8 cellular contexts compared by ENCODE assay signal in the genomic region with DNA sequence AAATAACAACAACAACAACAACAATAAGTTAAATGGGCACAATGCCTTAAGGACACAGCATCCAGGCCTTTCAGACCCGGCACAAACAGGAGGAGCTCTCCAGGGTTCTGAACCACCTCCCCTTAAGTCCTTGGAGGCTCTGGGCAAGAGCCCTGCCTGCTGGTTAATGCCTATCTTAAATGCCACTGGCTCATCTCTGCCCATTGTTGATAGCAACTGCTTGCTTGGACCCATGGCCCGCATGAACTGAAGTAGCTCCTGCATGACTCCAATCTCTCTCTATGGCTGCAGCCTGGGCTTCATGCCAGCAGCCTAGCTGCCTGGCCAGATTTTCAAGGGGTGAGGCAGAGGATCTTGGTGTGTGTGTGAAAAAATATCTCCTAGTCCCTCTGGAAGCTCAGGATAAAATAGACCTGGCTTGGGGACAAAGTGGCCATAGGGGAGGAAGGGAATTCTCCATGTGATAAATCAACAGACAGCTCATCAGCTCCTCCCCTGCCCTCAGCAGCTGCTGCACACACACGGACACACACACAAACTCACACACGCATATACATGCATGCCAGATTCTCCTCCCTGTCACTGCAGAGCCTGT. TPM values are rescaled to one million over a fixed set of nuclear protein-coding genes. Genes with fewer than 3 reads are reported as not detected.
DNase-seq lines count a peak whose midpoint lies in the region; ATAC-seq, FAIRE-seq and TF ChIP-seq lines count a peak whose summit lies in the region.

No MANE protein-coding gene starts in this region.

- no peaks in the 10 kb centered on the region for H3K27me3 ChIP-seq in upper lobe of right lung

- no peaks in the 10 kb centered on the region for H3K9me3 Mint-ChIP-seq in stimulated activated naive CD8-positive, alpha-beta T cell treated with anti-CD3 and anti-CD28 coated beads, Interleukin-15, amount 100 ng/mL, for 72 hours
- no peaks in the 10 kb centered on the region for H3K9me3 Mint-ChIP-seq in MCF 10A (ENCODE audit: unreplicated experiment)

- BruUV-seq in MCF 10A (replicated peaks; lab: Mats Ljungman, UMichigan), result no TSS peak

- no peaks in the 10 kb centered on the region for H3K4me1 Mint-ChIP-seq in stimulated activated naive CD8-positive, alpha-beta T cell treated with anti-CD3 and anti-CD28 coated beads, Interleukin-15, amount 100 ng/mL, for 72 hours
- H3K4me1 Mint-ChIP-seq in MCF 10A (ENCODE audit: insufficient read depth, unreplicated experiment), result no peaks in the 10 kb centered on the region

- H3K4me3 ChIP-seq in upper lobe of right lung, result no peak overlapping the region

- CTCF ChIA-PET in MCF 10A (lab: Yijun Ruan, JAX), result interaction anchor here (0.8 to 3.6 kb wide), 10 partner anchors 8 to 173 kb away, joined by 3 to 27 read pairs (median 6); no protein-coding TSS in a partner anchor

- H3K9me3 ChIP-seq in upper lobe of right lung, result no peaks in the 10 kb centered on the region

- TF ChIP-seq CTCF in MCF 10A (IDR thresholded peaks at IDR 0.05; ENCODE audit: unreplicated experiment) (no peak), upper lobe of right lung (IDR thresholded peaks at IDR 0.05) (no peak)

- H3K27ac Mint-ChIP-seq in stimulated activated naive CD8-positive, alpha-beta T cell treated with anti-CD3 and anti-CD28 coated beads, Interleukin-15, amount 100 ng/mL, for 72 hours, result no peak overlapping the region
- no peak overlapping the region for H3K27ac Mint-ChIP-seq in MCF 10A (ENCODE audit: low read depth, unreplicated experiment)

- intact Hi-C loops in MCF 10A (cut with micrococcal nuclease), result no loop called here
- intact Hi-C loops in upper lobe of right lung (cut with DNase I), result no loop called here

- peak; percentile 43 for FAIRE-seq in islet of Langerhans (lab: Jason Lieb, UNC)

- H3K4me1 ChIP-seq in upper lobe of right lung, result peaks cover 10% of the 10 kb centered on the region

- H3K27me3 Mint-ChIP-seq in stimulated activated naive CD8-positive, alpha-beta T cell treated with anti-CD3 and anti-CD28 coated beads, Interleukin-15, amount 100 ng/mL, for 72 hours, result no peaks in the 10 kb centered on the region
- H3K27me3 Mint-ChIP-seq in MCF 10A (ENCODE audit: insufficient read depth, unreplicated experiment), result no peaks in the 10 kb centered on the region

- POLR2A ChIA-PET in MCF 10A (lab: Yijun Ruan, JAX), result interaction anchor here (0.6 to 1.0 kb wide), 5 partner anchors 11 to 180 kb away, joined by 3 to 4 read pairs (median 3); no protein-coding TSS in a partner anchor

- H3K4me3 Mint-ChIP-seq in stimulated activated naive CD8-positive, alpha-beta T cell treated with anti-CD3 and anti-CD28 coated beads, Interleukin-15, amount 100 ng/mL, for 72 hours, result no peak overlapping the region
- no peak overlapping the region for H3K4me3 Mint-ChIP-seq in MCF 10A (ENCODE audit: unreplicated experiment)

- no peaks in the 10 kb centered on the region for H3K36me3 Mint-ChIP-seq in MCF 10A (ENCODE audit: insufficient read depth, unreplicated experiment)

- no peak for ATAC-seq in stimulated activated naive CD8-positive, alpha-beta T cell treated with anti-CD3 and anti-CD28 coated beads, Interleukin-15, Interleukin-2, amounts not matched to agents 100 U/mL and 50 U/mL, for 24 hours
- ATAC-seq in stimulated activated naive CD8-positive, alpha-beta T cell treated with anti-CD3 and anti-CD28 coated beads, Interleukin-15, amount 100 ng/mL, for 72 hours, result no peak
- peak; percentile 73 for ATAC-seq in upper lobe of right lung

- H3K36me3 ChIP-seq in upper lobe of right lung, result no peaks in the 10 kb centered on the region

- DNase-seq in stimulated activated naive CD8-positive, alpha-beta T cell treated with anti-CD3 and anti-CD28 coated beads, Interleukin-15, Interleukin-2, amounts not matched to agents 100 U/mL and 50 U/mL, for 24 hours, result peak; percentile 15
- no peak for DNase-seq in stimulated activated naive CD8-positive, alpha-beta T cell treated with anti-CD3 and anti-CD28 coated beads, Interleukin-15, amount 100 ng/mL, for 72 hours
- DNase-seq in NCI-H446 (lab: John Stamatoyannopoulos, UW) (peak; percentile 92 to 96), MCF 10A (ENCODE audit: unreplicated experiment) (peak; percentile 70), upper lobe of right lung (no peak), NK-92 (lab: John Stamatoyannopoulos, UW; ENCODE audit: unreplicated experiment) (no peak), putamen (ENCODE audit: low spot score) (no peak)

- no peak overlapping the region for H3K27ac ChIP-seq in upper lobe of right lung

RNA-seq across cellular contexts. Expression of gene FAM219A, which starts 27.4 kb away (rescaled TPM):
- total RNA-seq in MCF 10A (2022) (19.3 and 20.3 TPM in 2 replicates), upper lobe of right lung (28.8 TPM)

RNA-seq across cellular contexts. Expression of gene DNAI1, which starts 27.7 kb away (rescaled TPM):
- total RNA-seq in MCF 10A (2022) (not detected in 2 replicates), upper lobe of right lung (not detected)

RNA-seq across cellular contexts. Expression of gene MYORG, which starts 54.2 kb away (rescaled TPM):
- 2.4 and 2.9 TPM in 2 replicates for total RNA-seq in MCF 10A (2022)
- total RNA-seq in upper lobe of right lung, result 6.9 TPM

Comparison
In these comparisons a context has a peak if more than half of its experiments do, and no peak if none do; other contexts are left out.
1. DNase-seq: peak in stimulated activated naive CD8-positive, alpha-beta T cell treated with anti-CD3 and anti-CD28 coated beads, Interleukin-15, Interleukin-2, amounts not matched to agents 100 U/mL and 50 U/mL, for 24 hours (single experiment), NCI-H446 (2 of 2) and MCF 10A (single experiment); none in stimulated activated naive CD8-positive, alpha-beta T cell treated with anti-CD3 and anti-CD28 coated beads, Interleukin-15, amount 100 ng/mL, for 72 hours (0 of 2), upper lobe of right lung (single experiment), NK-92 (single experiment) and putamen (single experiment).